Comparison of ENCODE assay signal across 9 cellular contexts in genomic region chr12:101490286-101490920, GRCh38. TPM values are rescaled to one million over a fixed set of nuclear protein-coding genes. Genes with fewer than 3 reads are reported as not detected.
DNase-seq lines count a peak whose midpoint lies in the region; ATAC-seq and TF ChIP-seq lines count a peak whose summit lies in the region.
"Had no signal": no experiment of that assay in that cellular context is flagged by ENCODE, and none has a peak within 500 bp of the region (broad histone marks: within the 10 kb centered on the region; RNA-seq: fewer than 3 reads in every experiment).

No MANE protein-coding gene starts in this region.

- DNase-seq in GM13977 (ENCODE audit: low spot score) (peak; percentile 47), NCI-H187 (lab: John Stamatoyannopoulos, UW) (peak; percentile 11 to 47), astrocyte of the hippocampus (ENCODE audit: low read depth, low spot score) (peak; percentile 52), memory B cell (ENCODE audit: low spot score in 2 of 2) (no peak), T-helper 17 cell (no peak)

- peak; percentile 71 for ATAC-seq in memory B cell (ENCODE audit: low read depth)
- no peak for ATAC-seq in GM18520 (IDR thresholded peaks at IDR 0.05; ENCODE audit: unreplicated experiment)
- no peak for ATAC-seq in GM21825 (IDR thresholded peaks at IDR 0.05; ENCODE audit: unreplicated experiment)
- no peak for ATAC-seq in T-helper 17 cell

- H3K36me3 Mint-ChIP-seq in memory B cell: no peaks in the 10 kb centered on the region
- no peaks in the 10 kb centered on the region for H3K36me3 Mint-ChIP-seq in T-helper 17 cell (ENCODE audit: low read depth)

- no peak overlapping the region for H3K27ac ChIP-seq in 22Rv1
- H3K27ac ChIP-seq: parathyroid adenoma had no signal

- H3K4me3 Mint-ChIP-seq in memory B cell (no peak overlapping the region), T-helper 17 cell (no peak overlapping the region)

- peaks cover 3% of the 10 kb centered on the region for H3K27me3 Mint-ChIP-seq in memory B cell
- peaks cover 25% of the 10 kb centered on the region for H3K27me3 Mint-ChIP-seq in T-helper 17 cell

- peaks cover 3% of the 10 kb centered on the region for H3K9me3 Mint-ChIP-seq in memory B cell

- in situ Hi-C loops in GM13977 (cut with MboI; ENCODE audit: low pct_unique_long_range_greater_than_20kb, low sequenced_read_pairs, unreplicated experiment): no loop called here

- H3K4me1 Mint-ChIP-seq in memory B cell (peaks cover 6% of the 10 kb centered on the region), T-helper 17 cell (no peaks in the 10 kb centered on the region)

- TF ChIP-seq CTCF in 22Rv1 (IDR thresholded peaks at IDR 0.05) (peak; percentile 97), GM13977 (IDR thresholded peaks at IDR 0.05; ENCODE audit: extremely low read depth, insufficient read depth, missing control alignments) (peak; percentile 57)

- no peak overlapping the region for H3K27ac Mint-ChIP-seq in memory B cell
- H3K27ac Mint-ChIP-seq in T-helper 17 cell: no peak overlapping the region

- H3K9me3 ChIP-seq in T-helper 17 cell (ENCODE audit: control insufficient read depth, low read length, poor library complexity, severe bottlenecking): no peaks in the 10 kb centered on the region

RNA-seq across cellular contexts. Expression of gene SPIC, which starts 15.3 kb away (rescaled TPM):
- total RNA-seq in T-helper 17 cell: not detected

Comparison
In these comparisons a context has a peak if more than half of its experiments do, and no peak if none do; other contexts are left out.
1. DNase-seq: peak in GM13977 (single experiment), NCI-H187 (2 of 2) and astrocyte of the hippocampus (single experiment); none in memory B cell (0 of 2) and T-helper 17 cell (0 of 3).